8 cellular contexts compared by ENCODE assay signal in the genomic region with DNA sequence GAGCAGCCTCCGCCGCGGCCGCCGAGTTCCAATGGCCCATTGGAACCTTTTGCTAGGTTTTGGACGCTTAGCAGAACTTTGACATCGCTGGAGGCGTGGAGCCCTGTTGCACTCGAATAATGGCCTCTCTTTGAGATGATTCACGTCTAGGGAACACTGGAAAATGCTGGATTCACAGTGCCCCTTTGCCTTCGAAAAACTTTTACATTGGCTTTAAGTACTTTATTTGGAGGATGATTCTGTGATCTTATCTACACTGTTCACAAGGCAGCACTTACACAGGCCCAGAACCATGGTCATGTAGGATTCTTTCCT. TPM values are rescaled to one million over a fixed set of nuclear protein-coding genes. Genes with fewer than 3 reads are reported as not detected.
DNase-seq lines count a peak whose midpoint lies in the region; ATAC-seq and TF ChIP-seq lines count a peak whose summit lies in the region.

No MANE protein-coding gene starts in this region.

- H3K14ac ChIP-seq in neuronal stem cell (ENCODE audit: low read length) = no peak overlapping the region

- no peak for ATAC-seq in CD4-positive, CD25-positive, alpha-beta regulatory T cell (ENCODE audit: low read depth in 2 of 2)
- no peak for ATAC-seq in PC-3

- no peak overlapping the region for H2BK5ac ChIP-seq in neuronal stem cell (ENCODE audit: low read length)

- no peak overlapping the region for H3K27ac ChIP-seq in CD4-positive, CD25-positive, alpha-beta regulatory T cell (ENCODE audit: insufficient read depth, low read length, poor library complexity, severe bottlenecking)
- H3K27ac ChIP-seq in PC-3 (ENCODE audit: low read length) (peak overlapping the region; percentile 47), neuronal stem cell (replicated peaks; ENCODE audit: low read length) (no peak overlapping the region)

- H3K36me3 ChIP-seq in CD4-positive, CD25-positive, alpha-beta regulatory T cell (ENCODE audit: control insufficient read depth, insufficient read depth, low read length) = no peaks in the 10 kb centered on the region
- no peaks in the 10 kb centered on the region for H3K36me3 ChIP-seq in PC-3 (ENCODE audit: low read depth, low read length)
- no peaks in the 10 kb centered on the region for H3K36me3 ChIP-seq in neuronal stem cell (replicated peaks in 1 of 2; ENCODE audit: control insufficient read depth in 2 of 2, insufficient read depth in 2 of 2, low read length in 2 of 2)

- H3K18ac ChIP-seq in neuronal stem cell (ENCODE audit: low read length) = no peak overlapping the region

- H3K4ac ChIP-seq in neuronal stem cell (ENCODE audit: low read length) = no peak overlapping the region

- CTCF ChIA-PET in PC-3 (lab: Charles Lee) = no interaction called here

- H3K79me2 ChIP-seq in PC-3 (ENCODE audit: low read length) = no peaks in the 10 kb centered on the region

- DNase-seq in CD4-positive, CD25-positive, alpha-beta regulatory T cell = no peak
- DNase-seq in PC-3 (no peak), epithelial cell of proximal tubule (ENCODE audit: low read depth) (no peak), neuronal stem cell (ENCODE audit: low spot score) (no peak), NCI-H128 (lab: John Stamatoyannopoulos, UW; ENCODE audit: unreplicated experiment) (no peak), NCI-H1436 treated with DMSO at 0.1 percent for 48 hours (lab: John Stamatoyannopoulos, UW) (no peak), GM03348 (ENCODE audit: low spot score) (no peak)
- DNase-seq in activated CD4-positive, alpha-beta T cell treated with anti-CD3 and anti-CD28 coated beads for 1 hour = no peak

- H2AK5ac ChIP-seq in neuronal stem cell (ENCODE audit: low read depth, low read length) = no peak overlapping the region

- H3K27me3 Mint-ChIP-seq in CD4-positive, CD25-positive, alpha-beta regulatory T cell = peaks cover 68% of the 10 kb centered on the region

- H4K91ac ChIP-seq in neuronal stem cell (ENCODE audit: low read depth, low read length, poor library complexity) = no peak overlapping the region

- H3K9me3 Mint-ChIP-seq in CD4-positive, CD25-positive, alpha-beta regulatory T cell = peaks cover 0 to 12% (median 0%) of the 10 kb centered on the region in 7 donors

- no peaks in the 10 kb centered on the region for H3K9me3 ChIP-seq in CD4-positive, CD25-positive, alpha-beta regulatory T cell (ENCODE audit: control insufficient read depth in 2 of 2, low read length in 2 of 2)
- H3K9me3 ChIP-seq in PC-3 (ENCODE audit: low read length) (no peaks in the 10 kb centered on the region), neuronal stem cell (replicated peaks in 1 of 2; ENCODE audit: control insufficient read depth in 2 of 2, insufficient read depth in 1 of 2, low read depth in 1 of 2, low read length in 2 of 2) (no peaks in the 10 kb centered on the region)

- POLR2A ChIA-PET in PC-3 (lab: Charles Lee; ENCODE audit: unreplicated experiment) = no interaction called here

- peaks cover 35% of the 10 kb centered on the region for H3K27me3 ChIP-seq in CD4-positive, CD25-positive, alpha-beta regulatory T cell (ENCODE audit: control insufficient read depth, insufficient read depth, low read length)
- H3K27me3 ChIP-seq in PC-3 (ENCODE audit: low read length) (no peaks in the 10 kb centered on the region), neuronal stem cell (ENCODE audit: control insufficient read depth in 3 of 3, insufficient read depth in 3 of 3, low read depth in 1 of 3, low read length in 3 of 3) (peaks cover 0 to 73% (median 44%) of the 10 kb centered on the region in 3 experiments)

- no peak overlapping the region for H3K4me3 ChIP-seq in CD4-positive, CD25-positive, alpha-beta regulatory T cell (ENCODE audit: low read depth, low read length)
- H3K4me3 ChIP-seq in PC-3 (ENCODE audit: low read length) (peak overlapping the region; percentile 90), epithelial cell of proximal tubule (ENCODE audit: low read depth, low read length) (peak overlapping the region; percentile 78), neuronal stem cell (ENCODE audit: low read length in 2 of 2) (peak overlapping the region; percentile 66 to 90)

- WGBS in neuronal stem cell (ENCODE audit: extremely low coverage in 2 of 2, insufficient read length in 2 of 2, insufficient replicate concordance in 1 of 2), 2 donors = no CpG with 5 or more reads among the region's 11 CpGs

- H4K20me1 ChIP-seq in PC-3 (ENCODE audit: low read length) = no peaks in the 10 kb centered on the region

- H4K8ac ChIP-seq in neuronal stem cell (ENCODE audit: low read depth, low read length) = no peak overlapping the region

- intact Hi-C loops in PC-3 (cut with micrococcal nuclease) = loop anchor here (10.0 kb wide), 2 partner anchors 192 to 312 kb away; a partner anchor contains a TSS

- no peak overlapping the region for H2BK120ac ChIP-seq in neuronal stem cell (ENCODE audit: low read depth, low read length)

- peak overlapping the region in 3 of 4 donors; percentile 19 to 84 (median 23) for H3K4me3 Mint-ChIP-seq in CD4-positive, CD25-positive, alpha-beta regulatory T cell

- H3F3A ChIP-seq in PC-3 (ENCODE audit: low read length, unreplicated experiment) = no peaks in the 10 kb centered on the region

- peaks cover 23% of the 10 kb centered on the region for H3K4me1 ChIP-seq in CD4-positive, CD25-positive, alpha-beta regulatory T cell (ENCODE audit: control insufficient read depth, insufficient read depth, low read length, poor library complexity, severe bottlenecking)
- H3K4me1 ChIP-seq in PC-3 (ENCODE audit: insufficient read depth, low read length) = 0 out of 2 replicates have a peak, but pooled peaks cover 8% of the 10 kb centered on the region
- H3K4me1 ChIP-seq in neuronal stem cell (ENCODE audit: control insufficient read depth in 2 of 2, insufficient read depth in 1 of 2, low read depth in 1 of 2, low read length in 2 of 2) = peaks cover 0 to 7% of the 10 kb centered on the region in 2 donors

- H3K27ac Mint-ChIP-seq in CD4-positive, CD25-positive, alpha-beta regulatory T cell = no peak overlapping the region

- H2BK12ac ChIP-seq in neuronal stem cell (ENCODE audit: low read length) = no peak overlapping the region

- H3K4me1 Mint-ChIP-seq in CD4-positive, CD25-positive, alpha-beta regulatory T cell = peaks cover 0 to 13% (median 10%) of the 10 kb centered on the region in 4 donors

- H3K36me3 Mint-ChIP-seq in CD4-positive, CD25-positive, alpha-beta regulatory T cell = no peaks in the 10 kb centered on the region

- no peaks in the 10 kb centered on the region for H3K9me2 ChIP-seq in PC-3 (replicated peaks; ENCODE audit: low read length)

- H2BK15ac ChIP-seq in neuronal stem cell (ENCODE audit: low read length) = no peak overlapping the region

- H3K23ac ChIP-seq in neuronal stem cell (ENCODE audit: low read depth, low read length, poor library complexity) = peak overlapping the region; percentile 25

- TSS peak; percentile 41 for BruUV-seq in PC-3 (replicated peaks; lab: Mats Ljungman, UMichigan)

- H3K4me2 ChIP-seq in PC-3 (ENCODE audit: low read length) (peak overlapping the region; percentile 98), neuronal stem cell (ENCODE audit: insufficient read depth, low read length, poor library complexity, severe bottlenecking) (peak overlapping the region; percentile 99)

- H2AFZ ChIP-seq in PC-3 (ENCODE audit: low read length) = peak overlapping the region; percentile 93
- H2AFZ ChIP-seq in neuronal stem cell (ENCODE audit: low read length) = peak overlapping the region; percentile 100

- no peak for TF ChIP-seq CTCF in PC-3 (conservative IDR thresholded peaks at IDR 0.05; ENCODE audit: low read depth, low read length)
- no peak for TF ChIP-seq CTCF in epithelial cell of proximal tubule (conservative IDR thresholded peaks at IDR 0.05; ENCODE audit: low read depth, low read length)

- H3K9ac ChIP-seq in PC-3 (ENCODE audit: low read length) (peak overlapping the region; percentile 69), neuronal stem cell (ENCODE audit: low read depth, low read length, poor library complexity) (no peak overlapping the region)

- H3K79me1 ChIP-seq in neuronal stem cell (ENCODE audit: low read depth, low read length) = no peaks in the 10 kb centered on the region

RNA-seq across cellular contexts. Expression of a gene that starts 0.5 kb away (rescaled TPM):
- not detected for total RNA-seq in CD4-positive, CD25-positive, alpha-beta regulatory T cell
- polyA plus RNA-seq in CD4-positive, CD25-positive, alpha-beta regulatory T cell = not detected
- total RNA-seq in PC-3 (2014; rRNA removed) (8.8 and 14.6 TPM in 2 replicates), epithelial cell of proximal tubule (24.2 and 25.0 TPM in 2 replicates)
- 0.04 TPM for polyA plus RNA-seq in neuronal stem cell (2013, experiment 1 of 2)
- 0.06 TPM for polyA plus RNA-seq in neuronal stem cell (2013, experiment 2 of 2)

RNA-seq across cellular contexts. Expression of a gene that starts 52.0 kb away (rescaled TPM):
- not detected for total RNA-seq in CD4-positive, CD25-positive, alpha-beta regulatory T cell
- polyA plus RNA-seq in CD4-positive, CD25-positive, alpha-beta regulatory T cell = not detected
- total RNA-seq in PC-3 (2014; rRNA removed) (not detected in 2 replicates), epithelial cell of proximal tubule (under 0.01 TPM in 1 of 2 replicates, not detected in the other)
- 0.01 TPM for polyA plus RNA-seq in neuronal stem cell (2013, experiment 1 of 2)
- 0.01 TPM for polyA plus RNA-seq in neuronal stem cell (2013, experiment 2 of 2)
